In genomic region chr11:3859373-3859881, GRCh38 we compare ENCODE assay signal across 9 cellular contexts. TPM values are rescaled to one million over a fixed set of nuclear protein-coding genes. Genes with fewer than 3 reads are reported as not detected.
A peak's percentile ranks its signal among the peaks of the same experiment; 100 is the strongest.
DNase-seq lines count a peak whose midpoint lies in the region; ATAC-seq, FAIRE-seq and TF ChIP-seq lines count a peak whose summit lies in the region.
"Had no signal": no experiment of that assay in that cellular context is flagged by ENCODE, and none has a peak within 500 bp of the region (broad histone marks: within the 10 kb centered on the region; RNA-seq: fewer than 3 reads in every experiment).

No MANE protein-coding gene starts in this region.

- WGBS in aorta, 2 donors, result 12 to 16% methylated on average over 4 of the region's 4 CpGs

- H3K79me2 ChIP-seq in OCI-LY3 (ENCODE audit: low read length), result peaks cover 60% of the 10 kb centered on the region

- no peak overlapping the region for H2AFZ ChIP-seq in OCI-LY3 (ENCODE audit: low read depth, low read length)

- FAIRE-seq in GM18507 (lab: Jason Lieb, UNC) (peak; percentile 85), RCC 7860 (lab: Jason Lieb, UNC) (no peak)

- no peak overlapping the region for H3K9ac ChIP-seq in OCI-LY3 (ENCODE audit: low read length)

- H3K36me3 ChIP-seq in OCI-LY3 (replicated peaks; ENCODE audit: low read depth, low read length) (no peaks in the 10 kb centered on the region), aorta (ENCODE audit: control insufficient read depth in 1 of 2, insufficient read depth in 2 of 2, low read length in 1 of 2) (no peaks in the 10 kb centered on the region)

- H3K4me3 ChIP-seq in OCI-LY3 (ENCODE audit: low read length) (no peak overlapping the region), aorta (ENCODE audit: low read length in 2 of 2) (no peak overlapping the region)

- no peak for DNase-seq in GM18507 (ENCODE audit: extremely low spot score, insufficient read length, low read depth)
- DNase-seq in iPS-NIHi11 (ENCODE audit: low spot score), result peak; percentile 44
- DNase-seq in aorta, result peak; percentile 70 to 87
- DNase-seq in stimulated activated CD4-positive, alpha-beta T cell treated with anti-CD3 and anti-CD28 coated beads, Interleukin-2, amount 100 ng/mL, for 24 hours, result no peak
- DNase-seq in kidney glomerular epithelial cell (lab: John Stamatoyannopoulos, UW), result no peak
- no peak for DNase-seq in RCC 7860 (ENCODE audit: low spot score)

- intact Hi-C loops in aorta (cut with DNase I), result loop anchor here (5.0 kb wide), 3 partner anchors 83 to 98 kb away; no protein-coding TSS in a partner anchor

- H3K4me1 ChIP-seq in OCI-LY3 (ENCODE audit: low read length) (peaks cover 26% of the 10 kb centered on the region), aorta (ENCODE audit: control insufficient read depth in 1 of 2, insufficient read depth in 2 of 2, low read length in 2 of 2) (peaks cover 4 to 12% of the 10 kb centered on the region in 2 donors)

- ATAC-seq in GM21825 (IDR thresholded peaks at IDR 0.05; ENCODE audit: unreplicated experiment) (peak; percentile 35), aorta (ENCODE audit: low FRiP score) (no peak)
- ATAC-seq: Panc1 had no signal

- H3K9me3 ChIP-seq in OCI-LY3 (ENCODE audit: insufficient read depth, low read length) (no peaks in the 10 kb centered on the region), aorta (ENCODE audit: control insufficient read depth, low read length) (no peaks in the 10 kb centered on the region)

- peak overlapping the region; percentile 8; the same call in 1 of the 2 replicates for H3K4me2 ChIP-seq in OCI-LY3 (ENCODE audit: low read length)

- H3K27ac ChIP-seq in OCI-LY3 (ENCODE audit: low read length) (no peak overlapping the region), aorta (ENCODE audit: low read depth in 1 of 2, low read length in 2 of 2) (peak overlapping the region in 1 of 2 donors; percentile 44)

- no peaks in the 10 kb centered on the region for H3K27me3 ChIP-seq in OCI-LY3 (ENCODE audit: low read depth, low read length)
- no peaks in the 10 kb centered on the region for H3K27me3 ChIP-seq in aorta (ENCODE audit: control insufficient read depth in 1 of 2, insufficient read depth in 2 of 2, low read length in 1 of 2)

- no peaks in the 10 kb centered on the region for H4K20me1 ChIP-seq in OCI-LY3 (ENCODE audit: insufficient read depth, low read length)

- no peak for TF ChIP-seq CTCF in OCI-LY3 (IDR thresholded peaks at IDR 0.05; ENCODE audit: low read depth, low read length)

RNA-seq across cellular contexts. Expression of gene STIM1, which starts 4.0 kb away (rescaled TPM):
- 10 to 100 TPM; 63.4 to 69.5 TPM for total RNA-seq in aorta
- polyA plus RNA-seq in aorta, result 10 to 100 TPM; 14.9 to 34.1 TPM

RNA-seq across cellular contexts. Expression of gene RHOG, which starts 18.7 kb away (rescaled TPM):
- 10 to 100 TPM; 54.5 to 58.5 TPM for total RNA-seq in aorta
- polyA plus RNA-seq in aorta, result 10 to 100 TPM; 48.6 to 61.0 TPM

RNA-seq across cellular contexts. Expression of gene PGAP2, which starts 51.1 kb away (rescaled TPM):
- total RNA-seq in aorta, result 10 to 100 TPM in 1 of 2 donors, 1 to 10 TPM in 1; 6.8 to 17.7 TPM
- polyA plus RNA-seq in aorta, result 10 to 100 TPM in 1 of 2 donors, 1 to 10 TPM in 1; 3.9 to 11.0 TPM

Comparison
In these comparisons a context has a peak if more than half of its experiments do, and no peak if none do; other contexts are left out.
1. DNase-seq: peak in iPS-NIHi11 (single experiment) and aorta (2 of 2); none in GM18507 (single experiment), stimulated activated CD4-positive, alpha-beta T cell treated with anti-CD3 and anti-CD28 coated beads, Interleukin-2, amount 100 ng/mL, for 24 hours (0 of 2), kidney glomerular epithelial cell (single experiment) and RCC 7860 (single experiment).